ENCODE assay signal across 30 cellular contexts in the genomic region with DNA sequence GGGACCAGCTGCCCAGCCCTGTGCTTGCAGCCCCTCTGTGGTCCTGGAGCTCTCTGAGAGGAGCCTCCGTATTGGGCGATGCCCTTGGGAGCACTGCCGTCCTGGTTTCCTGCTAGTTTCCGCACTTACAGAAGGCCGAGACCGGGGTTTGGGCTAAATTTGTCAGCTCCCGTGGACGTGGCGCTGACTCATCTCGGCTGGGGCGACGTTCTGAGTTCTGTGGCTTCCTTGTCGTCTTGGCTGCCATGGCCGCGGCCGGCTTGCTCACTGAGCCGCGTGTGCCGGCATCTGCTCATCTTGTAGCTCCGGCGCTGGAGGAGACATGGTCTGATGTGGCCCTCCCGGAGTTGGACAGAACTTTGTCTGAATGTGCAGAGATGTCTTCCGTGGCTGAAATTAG.
"Had no signal": no experiment of that assay in that cellular context is flagged by ENCODE, and none has a peak within 500 bp of the region (broad histone marks: within the 10 kb centered on the region; RNA-seq: fewer than 3 reads in every experiment).

No MANE protein-coding gene starts in this region.

- H3K27me3 ChIP-seq: breast epithelium, gastroesophageal sphincter, hepatocyte, suprapubic skin, tibial artery, upper lobe of right lung had no signal

- H3K9me3 Mint-ChIP-seq: central memory CD8-positive, alpha-beta T cell; naive B cell had no signal

- H3K9me3 ChIP-seq: breast epithelium, gastroesophageal sphincter, left ventricle myocardium inferior, suprapubic skin, tibial artery, upper lobe of right lung had no signal

- H3K36me3 ChIP-seq: breast epithelium had no signal

- H3K27ac Mint-ChIP-seq: activated CD4-positive, alpha-beta memory T cell treated with anti-CD3 and anti-CD28 coated beads for 36 hours; activated CD4-positive, alpha-beta T cell treated with anti-CD3 and anti-CD28 coated beads, Interleukin-2, amount 10 ng/mL, durations not matched to agents 24 days and 14 days; activated naive CD8-positive, alpha-beta T cell treated with anti-CD3 and anti-CD28 coated beads, Interleukin-2, amount 10 ng/mL, durations not matched to agents 7 days and 5 days; naive B cell; progenitor cell of endocrine pancreas; stimulated activated naive B cell treated with anti-CD40 and anti-IgM and Interleukin-4, amounts not matched to agents 10 μg/mL and 1 μg/mL and 100 μg/mL, for 72 hours; T-helper 2 cell treated with Interferon-gamma antibody and Interleukin-4, amounts not matched to agents 5 μg/mL and 100 μg/mL, for 36 hours had no signal

- H3K27ac ChIP-seq: breast epithelium, gastroesophageal sphincter, hepatocyte, left ventricle myocardium inferior, suprapubic skin, tibial artery, upper lobe of right lung had no signal

- H3K4me3 ChIP-seq: breast epithelium, gastroesophageal sphincter, hepatocyte, left ventricle myocardium inferior, lung, suprapubic skin, tibial artery, upper lobe of right lung had no signal

- ATAC-seq: gastroesophageal sphincter; sciatic nerve; stimulated activated naive B cell treated with anti-CD40 and anti-IgM and Interleukin-4, amounts not matched to agents 10 μg/mL and 1 μg/mL and 100 μg/mL, for 72 hours; upper lobe of right lung had no signal

- H3K4me1 ChIP-seq: breast epithelium, tibial artery, upper lobe of right lung had no signal

- DNase-seq: activated CD4-positive, alpha-beta memory T cell treated with anti-CD3 and anti-CD28 coated beads for 36 hours; activated CD4-positive, alpha-beta T cell treated with anti-CD3 and anti-CD28 coated beads, Interleukin-2, amount 10 ng/mL, durations not matched to agents 24 days and 14 days; activated CD4-positive, CD25-positive, alpha-beta regulatory T cell treated with anti-CD3 and anti-CD28 coated beads, Interleukin-2, amount 50 U/mL, for 72 hours; activated CD8-positive, alpha-beta memory T cell treated with anti-CD3 and anti-CD28 coated beads, Interleukin-2, amount 50 U/mL, for 4 hours; activated gamma-delta T cell; activated naive CD4-positive, alpha-beta T cell treated with anti-CD3 and anti-CD28 coated beads, Interleukin-2, amount 10 ng/mL, durations not matched to agents 7 days and 5 days; activated naive CD8-positive, alpha-beta T cell treated with anti-CD3 and anti-CD28 coated beads, Interleukin-2, amount 10 ng/mL, durations not matched to agents 7 days and 5 days; activated T-cell treated with anti-CD3 and anti-CD28 coated beads, Interleukin-2, amount 50 U/mL, for 1 hour; amniotic stem cell; dermis blood vessel endothelial cell; effector CD8-positive, alpha-beta T cell; islet precursor cell; left ventricle myocardium inferior; naive B cell; retina; small intestine; stimulated activated CD4-positive, alpha-beta T cell treated with anti-CD3 and anti-CD28 coated beads, Interleukin-2, amount 100 ng/mL, for 24 hours; stimulated activated naive B cell treated with anti-CD40 and anti-IgM and Interleukin-4, amounts not matched to agents 10 μg/mL and 1 μg/mL and 100 μg/mL, for 72 hours; T-helper 1 cell; tibial artery; upper lobe of right lung had no signal

- H3K27me3 Mint-ChIP-seq: activated CD4-positive, alpha-beta memory T cell treated with anti-CD3 and anti-CD28 coated beads for 36 hours; activated CD4-positive, alpha-beta T cell treated with anti-CD3 and anti-CD28 coated beads, Interleukin-2, amount 10 ng/mL, durations not matched to agents 24 days and 14 days; activated naive CD4-positive, alpha-beta T cell treated with anti-CD3 and anti-CD28 coated beads, Interleukin-2, amount 10 ng/mL, durations not matched to agents 7 days and 5 days; activated naive CD8-positive, alpha-beta T cell treated with anti-CD3 and anti-CD28 coated beads, Interleukin-2, amount 10 ng/mL, durations not matched to agents 7 days and 5 days; central memory CD8-positive, alpha-beta T cell; naive B cell; progenitor cell of endocrine pancreas; stimulated activated naive B cell treated with anti-CD40 and anti-IgM and Interleukin-4, amounts not matched to agents 10 μg/mL and 1 μg/mL and 100 μg/mL, for 72 hours had no signal

- H3K4me3 Mint-ChIP-seq: activated CD4-positive, alpha-beta memory T cell treated with anti-CD3 and anti-CD28 coated beads for 36 hours; activated CD4-positive, alpha-beta T cell treated with anti-CD3 and anti-CD28 coated beads, Interleukin-2, amount 10 ng/mL, durations not matched to agents 24 days and 14 days; activated naive CD4-positive, alpha-beta T cell treated with anti-CD3 and anti-CD28 coated beads, Interleukin-2, amount 10 ng/mL, durations not matched to agents 7 days and 5 days; activated naive CD8-positive, alpha-beta T cell treated with anti-CD3 and anti-CD28 coated beads, Interleukin-2, amount 10 ng/mL, durations not matched to agents 7 days and 5 days; central memory CD8-positive, alpha-beta T cell; naive B cell; stimulated activated naive B cell treated with anti-CD40 and anti-IgM and Interleukin-4, amounts not matched to agents 10 μg/mL and 1 μg/mL and 100 μg/mL, for 72 hours; T-helper 2 cell treated with Interferon-gamma antibody and Interleukin-4, amounts not matched to agents 5 μg/mL and 100 μg/mL, for 36 hours had no signal

- H3K4me1 Mint-ChIP-seq: activated naive CD4-positive, alpha-beta T cell treated with anti-CD3 and anti-CD28 coated beads, Interleukin-2, amount 10 ng/mL, durations not matched to agents 7 days and 5 days; stimulated activated naive B cell treated with anti-CD40 and anti-IgM and Interleukin-4, amounts not matched to agents 10 μg/mL and 1 μg/mL and 100 μg/mL, for 72 hours had no signal
